Comparison of ENCODE assay signal across 9 cellular contexts in the genomic region with DNA sequence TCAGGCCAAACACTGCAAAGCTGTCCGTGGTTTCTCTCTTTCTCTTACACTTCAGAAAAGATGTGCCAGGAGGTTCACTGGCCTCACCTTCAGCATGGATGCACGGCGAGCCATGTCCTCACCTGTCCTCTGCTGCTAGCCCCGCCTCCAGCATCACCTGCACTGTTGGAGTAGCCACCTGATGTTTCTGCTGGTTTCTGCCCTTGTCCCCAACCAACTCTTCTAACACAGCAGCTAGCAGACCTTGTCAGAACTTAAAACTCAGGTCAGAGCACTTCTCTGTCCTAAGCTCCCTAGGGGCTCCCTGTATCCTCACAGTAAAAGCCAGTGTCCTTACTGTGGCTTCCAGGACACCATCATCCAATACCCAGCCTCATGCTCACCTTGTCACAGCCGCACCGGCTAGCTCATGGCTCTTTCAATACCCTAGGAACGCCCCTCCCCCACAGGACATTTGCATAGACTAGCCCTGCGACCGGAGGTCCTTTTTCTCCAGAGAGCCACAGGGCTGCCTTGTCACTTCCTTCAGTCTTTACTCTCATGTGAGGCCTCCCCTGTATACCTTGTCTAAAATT. TPM values are rescaled to one million over a fixed set of nuclear protein-coding genes. Genes with fewer than 3 reads are reported as not detected.
DNase-seq lines count a peak whose midpoint lies in the region; ATAC-seq lines count a peak whose summit lies in the region.
"Had no signal": no experiment of that assay in that cellular context is flagged by ENCODE, and none has a peak within 500 bp of the region (broad histone marks: within the 10 kb centered on the region; RNA-seq: fewer than 3 reads in every experiment).

No MANE protein-coding gene starts in this region.

- H3K4me1 Mint-ChIP-seq in naive B cell, result peaks cover 41 to 80% (median 58%) of the 10 kb centered on the region in 3 donors

- no peaks in the 10 kb centered on the region for H3K36me3 Mint-ChIP-seq in naive B cell

- peak overlapping the region; percentile 74 to 97 (median 90) for H3K27ac Mint-ChIP-seq in naive B cell

- H3K9me3 Mint-ChIP-seq in naive B cell, result no peaks in the 10 kb centered on the region

- DNase-seq in NCI-H2227 (lab: John Stamatoyannopoulos, UW; ENCODE audit: unreplicated experiment) (peak; percentile 8), NCI-H2227 treated with DMSO at 0.1 percent for 48 hours (lab: John Stamatoyannopoulos, UW) (no peak), RPMI8226 (peak; percentile 73), naive B cell (peak; percentile 63), SIG-M5 treated with dmso at 0.1 percent for 504 hours (lab: John Stamatoyannopoulos, UW; ENCODE audit: unreplicated experiment) (no peak), NCI-H748 treated with DMSO at 0.1 percent for 48 hours (lab: John Stamatoyannopoulos, UW) (no peak)
- DNase-seq in activated CD4-positive, CD25-positive, alpha-beta regulatory T cell treated with anti-CD3 and anti-CD28 coated beads, Interleukin-2, amount 50 U/mL, for 72 hours, result no peak

- peak overlapping the region; percentile 10 to 87 (median 72) for H3K4me3 Mint-ChIP-seq in naive B cell

- ATAC-seq in HG02973 (IDR thresholded peaks at IDR 0.05; ENCODE audit: unreplicated experiment), result peak; percentile 42
- ATAC-seq in naive B cell (ENCODE audit: low read depth in 2 of 2), result peak; percentile 31 to 50
- ATAC-seq: A549 had no signal

- H3K27me3 Mint-ChIP-seq in naive B cell, result no peaks in the 10 kb centered on the region

RNA-seq across cellular contexts. Expression of gene PALD1, which starts 15.2 kb away (rescaled TPM):
- polyA plus RNA-seq in naive B cell (ENCODE audit: low read depth in 6 of 6), result 1 to 10 TPM in 1 of 6 donors, under 1 TPM in 4, not detected in 1; 0.49 to 1.9 (median 0.65) TPM

RNA-seq across cellular contexts. Expression of gene NODAL, which starts 52.3 kb away (rescaled TPM):
- polyA plus RNA-seq in naive B cell (ENCODE audit: low read depth in 6 of 6), result not detected
- polyA plus RNA-seq: A549 had no signal

Comparison
In these comparisons a context has a peak if more than half of its experiments do, and no peak if none do; other contexts are left out.
1. DNase-seq: peak in NCI-H2227 (single experiment), RPMI8226 (single experiment) and naive B cell (single experiment); none in NCI-H2227 treated with DMSO at 0.1 percent for 48 hours (single experiment), activated CD4-positive, CD25-positive, alpha-beta regulatory T cell treated with anti-CD3 and anti-CD28 coated beads, Interleukin-2, amount 50 U/mL, for 72 hours (single experiment), SIG-M5 treated with dmso at 0.1 percent for 504 hours (single experiment) and NCI-H748 treated with DMSO at 0.1 percent for 48 hours (single experiment).